8 cellular contexts compared by ENCODE assay signal in the genomic region with DNA sequence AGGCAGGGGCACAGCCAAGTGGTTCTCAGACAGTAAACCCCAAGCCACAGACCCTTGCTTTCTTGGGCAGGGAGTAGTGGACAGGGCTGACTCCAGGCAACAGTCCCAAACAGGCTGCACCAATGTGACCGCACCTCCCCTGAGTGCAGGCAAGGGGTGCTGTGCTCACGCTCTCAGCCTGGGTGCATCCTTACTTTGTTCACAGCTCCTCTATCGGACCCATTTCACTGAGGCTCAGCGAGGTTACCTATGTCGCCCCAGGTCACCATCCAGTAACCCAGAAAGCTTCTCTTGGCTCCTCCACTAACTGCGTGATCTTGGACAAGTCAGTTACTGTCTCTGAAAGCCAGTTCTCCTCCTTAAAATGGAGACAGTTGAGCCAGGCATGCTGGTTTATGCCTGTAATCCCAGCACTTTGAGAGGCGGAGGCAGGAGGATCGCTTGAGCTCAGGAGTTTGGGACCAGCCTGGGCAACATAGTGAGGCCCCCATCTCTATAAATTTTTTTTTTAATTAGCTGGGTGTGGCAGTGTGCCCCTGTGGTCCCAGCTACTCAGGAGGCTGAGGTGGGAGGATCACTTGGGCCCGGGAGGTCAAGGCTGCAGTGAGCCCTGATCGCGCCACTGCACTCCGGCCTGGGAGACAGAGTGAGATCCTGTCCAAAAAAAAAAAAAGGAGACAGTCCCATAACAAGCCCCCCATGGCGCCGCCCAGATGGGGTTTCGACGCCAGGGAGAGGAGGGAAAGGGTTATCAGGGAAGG. TPM values are rescaled to one million over a fixed set of nuclear protein-coding genes. Genes with fewer than 3 reads are reported as not detected.
DNase-seq lines count a peak whose midpoint lies in the region; FAIRE-seq and TF ChIP-seq lines count a peak whose summit lies in the region.

No MANE protein-coding gene starts in this region.

- H3K4me1 Mint-ChIP-seq in progenitor cell of endocrine pancreas (ENCODE audit: low read depth) = no peaks in the 10 kb centered on the region

- WGBS in esophagus, 2 donors = 49 to 50% methylated on average over 16 of the region's 16 CpGs

- no peak for FAIRE-seq in GM19239 (lab: Jason Lieb, UNC)

- peaks cover 10 to 13% of the 10 kb centered on the region in 2 donors for H3K4me1 ChIP-seq in esophagus (ENCODE audit: control insufficient read depth in 2 of 2, insufficient read depth in 2 of 2, low read length in 1 of 2)

- H3K27me3 ChIP-seq in esophagus (ENCODE audit: control insufficient read depth in 1 of 2, insufficient read depth in 2 of 2, low read length in 2 of 2) = no peaks in the 10 kb centered on the region

- TF ChIP-seq CTCF in RWPE1 (conservative IDR thresholded peaks at IDR 0.05; ENCODE audit: low read depth) (no peak), progenitor cell of endocrine pancreas (IDR thresholded peaks at IDR 0.05; ENCODE audit: unreplicated experiment) (no peak)

- peak overlapping the region; percentile 52 for H3K27ac ChIP-seq in RWPE1
- H3K27ac ChIP-seq in esophagus (ENCODE audit: low read depth in 2 of 2, low read length in 1 of 2) = peak overlapping the region in 1 of 2 donors; percentile 27

- H3K27me3 Mint-ChIP-seq in progenitor cell of endocrine pancreas = peaks cover 33% of the 10 kb centered on the region

- peaks cover 1% of the 10 kb centered on the region for H3K36me3 Mint-ChIP-seq in progenitor cell of endocrine pancreas (ENCODE audit: insufficient read depth)

- no peaks in the 10 kb centered on the region for H3K9me3 Mint-ChIP-seq in progenitor cell of endocrine pancreas (ENCODE audit: low read depth)

- H3K36me3 ChIP-seq in esophagus (ENCODE audit: control insufficient read depth in 2 of 2, insufficient read depth in 2 of 2, low read length in 1 of 2) = peaks cover 0 to 20% of the 10 kb centered on the region in 2 donors

- H3K27ac Mint-ChIP-seq in progenitor cell of endocrine pancreas = no peak overlapping the region

- H3K4me3 Mint-ChIP-seq in progenitor cell of endocrine pancreas (ENCODE audit: low read depth) = peak overlapping the region; percentile 80

- CTCF ChIA-PET in RWPE1 (lab: Yijun Ruan, JAX) = interaction anchor here (0.6 to 1.2 kb wide), 3 partner anchors 33 to 425 kb away, joined by 3 to 4 read pairs (median 3); no protein-coding TSS in a partner anchor

- H3K4me3 ChIP-seq in GM08714 (ENCODE audit: low read length) (peak overlapping the region; percentile 55; the same call in 1 of the 2 replicates), esophagus (ENCODE audit: low read depth in 1 of 2, low read length in 2 of 2) (peak overlapping the region; percentile 85 to 98)

- peaks cover 0 to 3% of the 10 kb centered on the region in 2 donors for H3K9me3 ChIP-seq in esophagus (ENCODE audit: control insufficient read depth in 2 of 2, insufficient read depth in 1 of 2, low read depth in 1 of 2, low read length in 1 of 2)

- DNase-seq in RWPE1 (ENCODE audit: low spot score) (no peak), progenitor cell of endocrine pancreas (ENCODE audit: low spot score, unreplicated experiment) (no peak), GM19239 (ENCODE audit: insufficient read length, low spot score) (no peak), NCI-H526 (lab: John Stamatoyannopoulos, UW) (no peak), NCI-H510A (lab: John Stamatoyannopoulos, UW) (no peak), DMS 273 treated with DMSO at 0.1 percent for 48 hours (lab: John Stamatoyannopoulos, UW) (no peak)

- POLR2A ChIA-PET in RWPE1 (lab: Yijun Ruan, JAX; ENCODE audit: low non-redundant PET) = no interaction called here

RNA-seq across cellular contexts. Expression of gene MAN2B2, which starts 0.8 kb away (rescaled TPM):
- 1 to 10 TPM; 6.5 to 7.3 TPM for polyA plus RNA-seq in esophagus
- total RNA-seq in progenitor cell of endocrine pancreas = 25.4 and 26.2 TPM in 2 replicates
